8 cellular contexts compared by ENCODE assay signal in genomic region chr17:4899341-4900230, GRCh38. TPM values are rescaled to one million over a fixed set of nuclear protein-coding genes. Genes with fewer than 3 reads are reported as not detected.
DNase-seq lines count a peak whose midpoint lies in the region; ATAC-seq and TF ChIP-seq lines count a peak whose summit lies in the region.

Gene C17orf107 (plus strand): TSS chr17:4899536. CDS start chr17:4899763, 227 bp downstream.

- ATAC-seq in GM19035 (IDR thresholded peaks at IDR 0.05; ENCODE audit: unreplicated experiment), result peak; percentile 50
- no peak for ATAC-seq in GM18519 (IDR thresholded peaks at IDR 0.05; ENCODE audit: low FRiP score, unreplicated experiment)
- ATAC-seq in HG03439 (IDR thresholded peaks at IDR 0.05; ENCODE audit: unreplicated experiment), result no peak

- DNase-seq in NOMO-1 (lab: John Stamatoyannopoulos, UW; ENCODE audit: unreplicated experiment in 2 of 2), result peak; percentile 60 to 68
- peak; percentile 72 to 86 (median 81) for DNase-seq in activated naive CD4-positive, alpha-beta T cell (lab: John Stamatoyannopoulos, UW)
- peak; percentile 85 for DNase-seq in germinal center (ENCODE audit: low spot score)
- peak; percentile 76 for DNase-seq in testis

- no peak within 1 kb of the TSS for H3K9ac ChIP-seq in parathyroid adenoma

- TF ChIP-seq CTCF in parathyroid adenoma (IDR thresholded peaks at IDR 0.05) (no peak), testis (IDR thresholded peaks at IDR 0.05) (no peak)

- H3K4me2 ChIP-seq in parathyroid adenoma (ENCODE audit: low read length), result peak within 1 kb of the TSS; percentile 72

- TF ChIP-seq POLR2A in testis (IDR thresholded peaks at IDR 0.05), result no peak

- no peaks in the 10 kb centered on the region for H3K36me3 ChIP-seq in parathyroid adenoma (ENCODE audit: control insufficient read depth, insufficient read depth, low read length)
- H3K36me3 ChIP-seq in testis (ENCODE audit: low read depth, missing control alignments), result no peaks in the 10 kb centered on the region

- H3K27me3 ChIP-seq in parathyroid adenoma (ENCODE audit: control insufficient read depth, insufficient read depth, low read length), result no peaks in the 10 kb centered on the region
- no peaks in the 10 kb centered on the region for H3K27me3 ChIP-seq in testis

- H3K27ac ChIP-seq in parathyroid adenoma (no peak within 1 kb of the TSS), testis (no peak within 1 kb of the TSS)

- intact Hi-C loops in testis (cut with DNase I; ENCODE audit: low total_unique reads), result loop anchor here (10.0 kb wide), 1 partner anchor 195 kb away; the partner anchor contains the start of gene PELP1

- WGBS in testis, 2 donors, result 29 to 35% methylated on average over 22 to 54 of the region's 60 CpGs

- H3K4me1 ChIP-seq in parathyroid adenoma (peaks cover 10% of the 10 kb centered on the region), testis (peaks cover 8% of the 10 kb centered on the region)

- peak within 1 kb of the TSS; percentile 70 for H2AFZ ChIP-seq in parathyroid adenoma

- H3K79me2 ChIP-seq in parathyroid adenoma, result no peaks in the 10 kb centered on the region

- H3K4me3 ChIP-seq in parathyroid adenoma (ENCODE audit: low read depth, low read length) (peak within 1 kb of the TSS; percentile 53), testis (peak within 1 kb of the TSS; percentile 36 to 42)

- H3K9me3 ChIP-seq in parathyroid adenoma (ENCODE audit: control insufficient read depth, low read length) (no peaks in the 10 kb centered on the region), testis (no peaks in the 10 kb centered on the region)

RNA-seq across cellular contexts. Expression of gene C17orf107, which starts in this region (rescaled TPM):
- 1 to 10 TPM; 2.8 to 4.1 TPM for total RNA-seq in testis
- polyA plus RNA-seq in testis (ENCODE audit: insufficient read depth, low read depth, low replicate concordance), result 1.5 TPM
